ENCODE assay signal across 8 cellular contexts in genomic region chr1:78005755-78006154, GRCh38. TPM values are rescaled to one million over a fixed set of nuclear protein-coding genes. Genes with fewer than 3 reads are reported as not detected.
DNase-seq lines count a peak whose midpoint lies in the region; ATAC-seq and TF ChIP-seq lines count a peak whose summit lies in the region.

No MANE protein-coding gene starts in this region.

- no peaks in the 10 kb centered on the region for H3K9me2 ChIP-seq in SU-DHL-6 (replicated peaks; ENCODE audit: insufficient read depth, low read length)

- H3K27ac ChIP-seq in HL-60 (replicated peaks) (peak overlapping the region; percentile 99), SU-DHL-6 (ENCODE audit: low read depth, low read length) (no peak overlapping the region)

- H3K9ac ChIP-seq in SU-DHL-6 (ENCODE audit: low read length): peak overlapping the region; percentile 56

- H3K9me3 ChIP-seq in SU-DHL-6 (ENCODE audit: insufficient read depth, low read length): no peaks in the 10 kb centered on the region

- H3K4me2 ChIP-seq in SU-DHL-6 (ENCODE audit: low read depth, low read length, poor library complexity, severe bottlenecking): peak overlapping the region; percentile 86

- no peak overlapping the region for H2AFZ ChIP-seq in SU-DHL-6 (ENCODE audit: low read depth, low read length, severe bottlenecking)

- TF ChIP-seq CTCF in HL-60 (IDR thresholded peaks at IDR 0.05; ENCODE audit: insufficient read depth, low read length): no peak
- TF ChIP-seq CTCF in SU-DHL-6 (IDR thresholded peaks at IDR 0.05; ENCODE audit: insufficient read depth, low read length, poor library complexity, severe bottlenecking): no peak

- peaks cover 3% of the 10 kb centered on the region for H3K79me2 ChIP-seq in SU-DHL-6 (ENCODE audit: insufficient read depth, low read length)

- H3F3A ChIP-seq in SU-DHL-6 (ENCODE audit: insufficient read depth): peaks cover 39% of the 10 kb centered on the region

- DNase-seq in Ammon's horn (ENCODE audit: low spot score): peak; percentile 59
- peak in 1 of 2 experiments; percentile 16 for DNase-seq in HL-60 (ENCODE audit: low read depth in 1 of 2, low spot score in 1 of 2)
- DNase-seq in epidermal melanocyte (ENCODE audit: insufficient read length, low spot score): peak; percentile 21
- peak; percentile 87 for DNase-seq in myocyte (ENCODE audit: low read depth)

- H4K20me1 ChIP-seq in SU-DHL-6 (ENCODE audit: low read depth, low read length): no peaks in the 10 kb centered on the region

- 0 out of 2 replicates have a peak, but pooled peaks cover 2% of the 10 kb centered on the region for H3K36me3 ChIP-seq in SU-DHL-6 (ENCODE audit: low read length)

- H3K4me3 ChIP-seq in HL-60 (replicated peaks; ENCODE audit: insufficient read depth, low read length) (peak overlapping the region; percentile 31), SU-DHL-6 (ENCODE audit: insufficient read depth, low read length, poor library complexity, severe bottlenecking) (peak overlapping the region; percentile 60)

- H3K27me3 ChIP-seq in HL-60 (ENCODE audit: insufficient read depth, poor library complexity, severe bottlenecking): no peaks in the 10 kb centered on the region
- H3K27me3 ChIP-seq in SU-DHL-6 (ENCODE audit: low read length): no peaks in the 10 kb centered on the region

- ATAC-seq in GM18511 (IDR thresholded peaks at IDR 0.05; ENCODE audit: unreplicated experiment) (no peak), HG03469 (IDR thresholded peaks at IDR 0.05; ENCODE audit: unreplicated experiment) (no peak), GM18868 (IDR thresholded peaks at IDR 0.05; ENCODE audit: unreplicated experiment) (no peak)

RNA-seq across cellular contexts. Expression of gene DNAJB4, which starts 1.0 kb away (rescaled TPM):
- total RNA-seq in myocyte: 223 and 226 TPM in 2 replicates
- polyA plus RNA-seq in myocyte (2012): 87.1 TPM

RNA-seq across cellular contexts. Expression of gene FUBP1, which starts 26.9 kb away (rescaled TPM):
- total RNA-seq in myocyte: 107 and 134 TPM in 2 replicates
- 63.7 TPM for polyA plus RNA-seq in myocyte (2012)

RNA-seq across cellular contexts. Expression of gene GIPC2, which starts 40.0 kb away (rescaled TPM):
- total RNA-seq in myocyte: 2.2 and 2.3 TPM in 2 replicates
- polyA plus RNA-seq in myocyte (2012): 0.39 TPM
